10 cellular contexts compared by ENCODE assay signal in the genomic region with DNA sequence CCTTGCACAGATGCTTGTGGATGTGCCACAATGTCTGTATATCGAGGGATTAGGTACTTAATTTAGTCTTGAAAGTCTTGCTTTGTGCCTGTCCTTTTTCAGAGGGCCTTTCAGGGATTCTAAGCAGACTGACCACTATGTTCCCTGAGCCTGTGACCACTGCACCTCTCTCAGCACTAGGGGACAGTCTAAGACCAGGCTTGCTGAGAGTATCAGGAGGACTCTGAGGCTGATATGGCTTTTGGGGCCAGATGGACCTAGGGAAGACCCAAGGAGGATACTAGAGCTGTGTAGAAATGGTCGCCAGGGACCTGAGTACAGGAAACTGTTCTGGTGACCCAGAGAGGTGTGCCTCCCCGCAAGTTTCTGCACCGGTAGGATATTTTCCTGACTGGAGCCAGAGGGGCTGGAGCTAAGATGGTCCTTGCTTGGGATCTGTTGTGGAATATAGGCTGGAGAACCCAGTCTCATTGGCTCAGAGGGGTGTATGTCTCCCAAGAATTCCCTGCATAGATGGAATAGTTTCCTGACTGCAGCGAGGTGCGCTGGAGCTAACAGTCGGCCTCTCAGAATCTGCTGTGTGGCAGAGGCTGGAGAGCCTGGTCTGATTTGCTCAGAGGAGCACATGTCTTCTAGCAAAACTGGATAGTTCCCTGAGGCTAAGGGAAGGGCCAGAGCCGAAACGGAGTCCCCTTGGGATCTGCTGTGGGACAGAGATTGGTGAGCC.
DNase-seq lines count a peak whose midpoint lies in the region; ATAC-seq and TF ChIP-seq lines count a peak whose summit lies in the region.
"Had no signal": no experiment of that assay in that cellular context is flagged by ENCODE, and none has a peak within 500 bp of the region (broad histone marks: within the 10 kb centered on the region; RNA-seq: fewer than 3 reads in every experiment).

No MANE protein-coding gene starts in this region.

- no peak for TF ChIP-seq CTCF in liver (IDR thresholded peaks at IDR 0.05; ENCODE audit: low read depth, low read length, missing input control)

- ATAC-seq in GM21360 (IDR thresholded peaks at IDR 0.05; ENCODE audit: unreplicated experiment): no peak
- no peak for ATAC-seq in HG02588 (IDR thresholded peaks at IDR 0.05; ENCODE audit: unreplicated experiment)
- no peak for ATAC-seq in naive thymus-derived CD8-positive, alpha-beta T cell

- POLR2A ChIA-PET in naive thymus-derived CD8-positive, alpha-beta T cell (lab: Charles Lee): no interaction called here

- peak; percentile 3 for DNase-seq in DMS53 treated with DMSO at 0.1 percent for 48 hours (lab: John Stamatoyannopoulos, UW; ENCODE audit: unreplicated experiment)
- DNase-seq in HS-27A (ENCODE audit: low read depth): peak; percentile 83
- peak; percentile 28 for DNase-seq in amniotic stem cell (lab: John Stamatoyannopoulos, UW)
- no peak for DNase-seq in naive thymus-derived CD8-positive, alpha-beta T cell
- DNase-seq in NCI-H187 (lab: John Stamatoyannopoulos, UW): no peak
- DNase-seq: activated effector memory CD4-positive, alpha-beta T cell treated with Interleukin-2 at 50 U/mL for 16 hours; NCI-H1436 treated with DMSO at 0.1 percent for 48 hours had no signal

- no peak overlapping the region for H3K4me3 Mint-ChIP-seq in naive thymus-derived CD8-positive, alpha-beta T cell

- no peaks in the 10 kb centered on the region for H3K4me1 ChIP-seq in liver (ENCODE audit: control insufficient read depth in 4 of 4, insufficient read depth in 4 of 4, low read length in 3 of 4)

- 73% methylated on average over 9 of the region's 9 CpGs for WGBS in liver

- H3K36me3 ChIP-seq in liver (ENCODE audit: control insufficient read depth in 4 of 4, insufficient read depth in 3 of 4, low read depth in 1 of 4, low read length in 3 of 4): no peaks in the 10 kb centered on the region

- H3K27me3 Mint-ChIP-seq in naive thymus-derived CD8-positive, alpha-beta T cell: peaks cover 0 to 12% (median 0%) of the 10 kb centered on the region in 5 donors

- no peaks in the 10 kb centered on the region for H3K9me3 ChIP-seq in liver (ENCODE audit: control insufficient read depth in 4 of 4, low read length in 3 of 4)

- peak; percentile 51 to 55 for TF ChIP-seq RAD21 in liver (IDR thresholded peaks at IDR 0.05)

- H3K9me3 Mint-ChIP-seq in naive thymus-derived CD8-positive, alpha-beta T cell: peaks cover 0 to 9% (median 0%) of the 10 kb centered on the region in 9 donors

- H3K36me3 Mint-ChIP-seq in naive thymus-derived CD8-positive, alpha-beta T cell: no peaks in the 10 kb centered on the region

- no peaks in the 10 kb centered on the region for H3K4me1 Mint-ChIP-seq in naive thymus-derived CD8-positive, alpha-beta T cell

- no peak overlapping the region for H3K4me3 ChIP-seq in liver (ENCODE audit: low read depth in 1 of 3, low read length in 3 of 3)

- H3K27ac Mint-ChIP-seq in naive thymus-derived CD8-positive, alpha-beta T cell: no peak overlapping the region

- no peak overlapping the region for H3K27ac ChIP-seq in liver (ENCODE audit: low read depth in 1 of 2, low read length in 2 of 2)

- H3K27me3 ChIP-seq in liver (ENCODE audit: control insufficient read depth in 4 of 4, insufficient read depth in 4 of 4, low read length in 3 of 4): no peaks in the 10 kb centered on the region

- no peak overlapping the region for H3K9ac ChIP-seq in liver (ENCODE audit: low read depth in 1 of 2, low read length in 2 of 2)

TF ChIP-seq in liver, 16 proteins besides CTCF, POLR2A, EP300 and RAD21:
- no peak for TF ChIP-seq FOXA1 (IDR thresholded peaks at IDR 0.05)
- TF ChIP-seq GABPA (IDR thresholded peaks at IDR 0.05 in 1 of 2, conservative IDR thresholded peaks at IDR 0.05 in 1 of 2): no peak

Comparison
In these comparisons a context has a peak if more than half of its experiments do, and no peak if none do; other contexts are left out.
1. DNase-seq: peak in DMS53 treated with DMSO at 0.1 percent for 48 hours (single experiment), HS-27A (single experiment) and amniotic stem cell (single experiment); none in naive thymus-derived CD8-positive, alpha-beta T cell (0 of 10) and NCI-H187 (0 of 2).